8 cellular contexts compared by ENCODE assay signal in the genomic region with DNA sequence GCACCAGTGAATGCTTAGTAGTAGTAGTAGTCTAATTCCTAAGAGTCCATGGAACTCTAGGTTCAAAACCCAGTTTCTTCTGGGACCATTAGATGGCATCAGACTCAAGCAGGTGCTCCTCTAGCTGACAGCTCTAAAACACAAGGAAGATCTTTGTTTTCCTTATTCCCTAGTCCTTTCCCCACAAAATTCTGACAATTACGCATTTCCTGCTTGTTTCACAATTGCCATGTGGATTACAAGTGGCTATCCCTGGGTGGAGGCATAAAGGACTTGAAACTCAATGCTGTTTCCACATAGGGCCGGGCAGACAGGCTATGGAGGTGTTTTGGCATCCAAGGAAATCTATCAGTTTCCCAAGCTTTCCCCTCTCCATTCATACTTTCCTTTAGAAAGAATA. TPM values are rescaled to one million over a fixed set of nuclear protein-coding genes. Genes with fewer than 3 reads are reported as not detected.
DNase-seq lines count a peak whose midpoint lies in the region; ATAC-seq and TF ChIP-seq lines count a peak whose summit lies in the region.

No MANE protein-coding gene starts in this region.

- peaks cover 15% of the 10 kb centered on the region for H3F3A ChIP-seq in PC-9 (ENCODE audit: insufficient read depth, low read depth)

- no peaks in the 10 kb centered on the region for H4K20me1 ChIP-seq in PC-9 (ENCODE audit: insufficient read depth)

- H3K27ac ChIP-seq in PC-9 (no peak overlapping the region), coronary artery (no peak overlapping the region)

- H3K4me1 Mint-ChIP-seq in activated T-cell treated with anti-CD3 and anti-CD28 coated beads, Interleukin-2, amount 50 U/mL, for 72 hours (ENCODE audit: low read depth) = peaks cover 26% of the 10 kb centered on the region
- H3K4me1 Mint-ChIP-seq in activated CD4-positive, alpha-beta T cell treated with anti-CD3 and anti-CD28 coated beads, Interleukin-2, amount 10 ng/mL, durations not matched to agents 7 days and 5 days = peaks cover 29% of the 10 kb centered on the region

- peak; percentile 43 for TF ChIP-seq CTCF in GM10266 (IDR thresholded peaks at IDR 0.05; ENCODE audit: control insufficient read depth, insufficient read depth, low read depth, missing control alignments)
- TF ChIP-seq CTCF in PC-9 (conservative IDR thresholded peaks at IDR 0.05) = peak; percentile 42; the same call in 1 of the 2 replicates
- peak; percentile 52 for TF ChIP-seq CTCF in fibroblast of the aortic adventitia (IDR thresholded peaks at IDR 0.05; ENCODE audit: insufficient read depth, low read length)
- TF ChIP-seq CTCF in retinal pigment epithelial cell (conservative IDR thresholded peaks at IDR 0.05; ENCODE audit: low read depth, low read length) = peak; percentile 42
- no peak for TF ChIP-seq CTCF in coronary artery (IDR thresholded peaks at IDR 0.05)

- no peak overlapping the region for H3K4me3 Mint-ChIP-seq in activated T-cell treated with anti-CD3 and anti-CD28 coated beads, Interleukin-2, amount 50 U/mL, for 72 hours
- H3K4me3 Mint-ChIP-seq in activated CD4-positive, alpha-beta T cell treated with anti-CD3 and anti-CD28 coated beads, Interleukin-2, amount 10 ng/mL, durations not matched to agents 7 days and 5 days = no peak overlapping the region

- ATAC-seq in activated T-cell treated with anti-CD3 and anti-CD28 coated beads, Interleukin-2, amount 50 U/mL, for 72 hours (replicated peaks in 1 of 2) = no peak

- no peaks in the 10 kb centered on the region; the same call in 1 of the 2 replicates for H3K36me3 ChIP-seq in PC-9 (ENCODE audit: low read depth)

- intact Hi-C loops in PC-9 (cut with micrococcal nuclease; ENCODE audit: unreplicated experiment) = no loop called here

- H3K79me2 ChIP-seq in PC-9 (ENCODE audit: low read depth) = no peaks in the 10 kb centered on the region

- no peak overlapping the region for H2AFZ ChIP-seq in PC-9

- no peaks in the 10 kb centered on the region for H3K9me3 Mint-ChIP-seq in activated T-cell treated with anti-CD3 and anti-CD28 coated beads, Interleukin-2, amount 50 U/mL, for 72 hours
- H3K9me3 Mint-ChIP-seq in activated CD4-positive, alpha-beta T cell treated with anti-CD3 and anti-CD28 coated beads, Interleukin-2, amount 10 ng/mL, durations not matched to agents 7 days and 5 days = no peaks in the 10 kb centered on the region

- peaks cover 9 to 23% of the 10 kb centered on the region in 2 donors for H3K36me3 Mint-ChIP-seq in activated T-cell treated with anti-CD3 and anti-CD28 coated beads, Interleukin-2, amount 50 U/mL, for 72 hours (ENCODE audit: insufficient read depth in 2 of 2)
- H3K36me3 Mint-ChIP-seq in activated CD4-positive, alpha-beta T cell treated with anti-CD3 and anti-CD28 coated beads, Interleukin-2, amount 10 ng/mL, durations not matched to agents 7 days and 5 days (ENCODE audit: low read depth) = peaks cover 37% of the 10 kb centered on the region

- H3K27me3 Mint-ChIP-seq in activated T-cell treated with anti-CD3 and anti-CD28 coated beads, Interleukin-2, amount 50 U/mL, for 72 hours (ENCODE audit: low read depth) = no peaks in the 10 kb centered on the region
- no peaks in the 10 kb centered on the region for H3K27me3 Mint-ChIP-seq in activated CD4-positive, alpha-beta T cell treated with anti-CD3 and anti-CD28 coated beads, Interleukin-2, amount 10 ng/mL, durations not matched to agents 7 days and 5 days

- H3K27me3 ChIP-seq in PC-9 (ENCODE audit: insufficient read depth, low read depth) = no peaks in the 10 kb centered on the region

- DNase-seq in GM10266 (ENCODE audit: extremely low spot score) (no peak), PC-9 (no peak), fibroblast of the aortic adventitia (ENCODE audit: low read depth) (peak; percentile 79), retinal pigment epithelial cell (ENCODE audit: low read depth) (no peak), coronary artery (ENCODE audit: low spot score) (no peak)
- no peak for DNase-seq in NK-92 treated with Interleukin-12 subunit alpha and Interleukin-12 subunit beta, amount 100 ng/mL, for 24 hours (lab: John Stamatoyannopoulos, UW)
- no peak for DNase-seq in activated T-cell treated with anti-CD3 and anti-CD28 coated beads, Interleukin-2, amount 50 U/mL, for 72 hours
- no peak for DNase-seq in activated CD4-positive, alpha-beta T cell treated with anti-CD3 and anti-CD28 coated beads, Interleukin-2, amount 10 ng/mL, durations not matched to agents 7 days and 5 days

- no TSS peak for BruUV-seq in PC-9 (replicated peaks; lab: Mats Ljungman, UMichigan)

- no peaks in the 10 kb centered on the region for H3K9me2 ChIP-seq in PC-9 (ENCODE audit: insufficient read depth)

- no peaks in the 10 kb centered on the region for H3K4me1 ChIP-seq in PC-9 (replicated peaks; ENCODE audit: insufficient read depth)

- CTCF ChIA-PET in PC-9 (lab: Charles Lee) = interaction anchor here (0.9 to 1.2 kb wide), 2 partner anchors 12 to 42 kb away, joined by 3 read pairs; partner anchors contain the start of gene TAP2
- CTCF ChIA-PET in activated CD4-positive, alpha-beta T cell treated with anti-CD3 and anti-CD28 coated beads, Interleukin-2, amount 10 ng/mL, durations not matched to agents 7 days and 5 days (lab: Charles Lee) = interaction anchor here (0.6 to 4.8 kb wide), 6 partner anchors 13 to 1217 kb away, joined by 3 to 39 read pairs (median 3); partner anchors contain the start of genes HLA-DQA2 and TAP2

- POLR2A ChIA-PET in PC-9 (lab: Charles Lee; ENCODE audit: unreplicated experiment) = no interaction called here
- POLR2A ChIA-PET in activated CD4-positive, alpha-beta T cell treated with anti-CD3 and anti-CD28 coated beads, Interleukin-2, amount 10 ng/mL, durations not matched to agents 7 days and 5 days (lab: Charles Lee) = interaction anchor here (0.6 to 1.4 kb wide), 2 partner anchors 17 to 19 kb away, joined by 3 to 4 read pairs; no protein-coding TSS in a partner anchor

- no peak overlapping the region for H3K4me3 ChIP-seq in PC-9
- H3K4me3 ChIP-seq in fibroblast of the aortic adventitia (ENCODE audit: low read depth, low read length) = no peak overlapping the region
- no peak overlapping the region for H3K4me3 ChIP-seq in retinal pigment epithelial cell (ENCODE audit: low read length)
- H3K4me3 ChIP-seq in coronary artery = no peak overlapping the region

- H3K9me3 ChIP-seq in PC-9 (ENCODE audit: insufficient read depth, low read depth) = no peaks in the 10 kb centered on the region

- H3K27ac Mint-ChIP-seq in activated T-cell treated with anti-CD3 and anti-CD28 coated beads, Interleukin-2, amount 50 U/mL, for 72 hours = no peak overlapping the region
- no peak overlapping the region for H3K27ac Mint-ChIP-seq in activated CD4-positive, alpha-beta T cell treated with anti-CD3 and anti-CD28 coated beads, Interleukin-2, amount 10 ng/mL, durations not matched to agents 7 days and 5 days

- no peak overlapping the region for H3K4me2 ChIP-seq in PC-9

RNA-seq across cellular contexts. Expression of gene HLA-DOB, which starts 9.2 kb away (rescaled TPM):
- 3.4 and 4.3 TPM in 2 replicates for total RNA-seq in PC-9 (2021)
- total RNA-seq in fibroblast of the aortic adventitia (ENCODE audit: low replicate concordance) = 2.6 TPM in 1 of 2 replicates, not detected in the other
- total RNA-seq in activated T-cell treated with anti-CD3 and anti-CD28 coated beads, Interleukin-2, amount 50 U/mL, for 72 hours = 1 to 10 TPM; 8.0 to 8.1 TPM
- total RNA-seq in activated CD4-positive, alpha-beta T cell treated with anti-CD3 and anti-CD28 coated beads, Interleukin-2, amount 10 ng/mL, durations not matched to agents 7 days and 5 days = 1 to 10 TPM; 2.4 to 2.9 TPM

RNA-seq across cellular contexts. Expression of gene TAP2, which starts 12.6 kb away (rescaled TPM):
- total RNA-seq in PC-9 (2021) = 70.6 and 91.2 TPM in 2 replicates
- total RNA-seq in fibroblast of the aortic adventitia (ENCODE audit: low replicate concordance) = 12.4 and 17.0 TPM in 2 replicates
- total RNA-seq in activated T-cell treated with anti-CD3 and anti-CD28 coated beads, Interleukin-2, amount 50 U/mL, for 72 hours = 100 to 1,000 TPM; 117 to 127 TPM
- total RNA-seq in activated CD4-positive, alpha-beta T cell treated with anti-CD3 and anti-CD28 coated beads, Interleukin-2, amount 10 ng/mL, durations not matched to agents 7 days and 5 days = 100 to 1,000 TPM; 332 to 337 TPM

RNA-seq across cellular contexts. Expression of gene PSMB8, which starts 17.9 kb away (rescaled TPM):
- total RNA-seq in PC-9 (2021) (70.8 and 101 TPM in 2 replicates), fibroblast of the aortic adventitia (ENCODE audit: low replicate concordance) (36.2 and 38.0 TPM in 2 replicates)
- 100 to 1,000 TPM; 301 to 305 TPM for total RNA-seq in activated T-cell treated with anti-CD3 and anti-CD28 coated beads, Interleukin-2, amount 50 U/mL, for 72 hours
- 100 to 1,000 TPM; 307 to 379 TPM for total RNA-seq in activated CD4-positive, alpha-beta T cell treated with anti-CD3 and anti-CD28 coated beads, Interleukin-2, amount 10 ng/mL, durations not matched to agents 7 days and 5 days

RNA-seq across cellular contexts. Expression of gene TAP1, which starts 27.5 kb away (rescaled TPM):
- total RNA-seq in PC-9 (2021) (23.1 and 23.4 TPM in 2 replicates), fibroblast of the aortic adventitia (ENCODE audit: low replicate concordance) (11.9 and 25.2 TPM in 2 replicates)
- 100 to 1,000 TPM; 328 to 373 TPM for total RNA-seq in activated T-cell treated with anti-CD3 and anti-CD28 coated beads, Interleukin-2, amount 50 U/mL, for 72 hours
- total RNA-seq in activated CD4-positive, alpha-beta T cell treated with anti-CD3 and anti-CD28 coated beads, Interleukin-2, amount 10 ng/mL, durations not matched to agents 7 days and 5 days = 100 to 1,000 TPM; 396 to 441 TPM

RNA-seq across cellular contexts. Expression of gene PSMB9, which starts 28.0 kb away (rescaled TPM):
- total RNA-seq in PC-9 (2021) = 37.6 and 48.4 TPM in 2 replicates
- total RNA-seq in fibroblast of the aortic adventitia (ENCODE audit: low replicate concordance) = 10.8 and 11.5 TPM in 2 replicates
- 100 to 1,000 TPM; 271 to 299 TPM for total RNA-seq in activated T-cell treated with anti-CD3 and anti-CD28 coated beads, Interleukin-2, amount 50 U/mL, for 72 hours
- 100 to 1,000 TPM; 329 to 391 TPM for total RNA-seq in activated CD4-positive, alpha-beta T cell treated with anti-CD3 and anti-CD28 coated beads, Interleukin-2, amount 10 ng/mL, durations not matched to agents 7 days and 5 days
